Comparison of ENCODE assay signal across 34 cellular contexts in the genomic region with DNA sequence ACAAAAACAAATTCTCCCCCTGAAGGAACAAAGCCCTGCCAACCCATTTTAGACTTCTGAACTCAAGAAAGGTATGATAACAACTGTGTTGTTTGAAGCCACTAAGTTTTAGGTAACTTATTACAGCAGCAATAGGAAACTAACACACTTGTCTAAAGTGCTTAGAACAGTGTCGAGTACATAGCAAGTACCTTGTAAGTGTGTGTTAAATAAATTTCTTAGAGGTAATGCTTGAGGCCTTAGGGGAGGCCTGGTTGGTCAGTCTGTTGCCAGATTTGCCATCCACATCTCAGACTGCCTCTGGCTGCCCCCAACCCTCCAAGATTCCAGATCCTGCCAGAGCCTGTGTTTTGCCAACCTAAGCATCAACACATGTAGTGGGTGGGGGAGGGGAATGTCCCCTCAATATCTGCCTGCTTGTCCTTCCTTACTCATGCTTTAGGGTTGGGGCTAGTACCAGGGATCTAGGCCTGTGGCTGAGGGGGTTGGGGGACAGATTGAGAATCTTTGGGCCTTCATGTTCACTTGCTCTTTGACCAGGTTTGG. TPM values are rescaled to one million over a fixed set of nuclear protein-coding genes. Genes with fewer than 3 reads are reported as not detected.
"Had no signal": no experiment of that assay in that cellular context is flagged by ENCODE, and none has a peak within 500 bp of the region (broad histone marks: within the 10 kb centered on the region; RNA-seq: fewer than 3 reads in every experiment).

No MANE protein-coding gene starts in this region.

- H3K4me1 ChIP-seq: adrenal gland, colonic mucosa had no signal

- H3K9me3 ChIP-seq: adrenal gland, body of pancreas, colonic mucosa, esophagus squamous epithelium had no signal

- H3K36me3 ChIP-seq: adrenal gland, cardiac muscle cell, colonic mucosa, esophagus squamous epithelium, WERI-Rb-1 had no signal

- H3K4me3 ChIP-seq: adrenal gland, body of pancreas, cardiac muscle cell, colonic mucosa, esophagus squamous epithelium had no signal

- FAIRE-seq: endometrium, endothelial cell of umbilical vein, frontal cortex had no signal

- DNase-seq: activated B cell treated with CpG ODN at 0.5 μM for 24 hours; activated CD4-positive, alpha-beta T cell treated with anti-CD3 and anti-CD28 coated beads for 48 hours; activated CD4-positive, alpha-beta T cell treated with anti-CD3 and anti-CD28 coated beads, Interleukin-2, amount 50 U/mL, for 1 hour; activated CD4-positive, alpha-beta T cell treated with anti-CD3 and anti-CD28 coated beads, Interleukin-2, amount 50 U/mL, for 48 hours; activated CD8-positive, alpha-beta memory T cell treated with anti-CD3 and anti-CD28 coated beads for 24 hours; activated CD8-positive, alpha-beta T cell treated with anti-CD3 and anti-CD28 coated beads for 36 hours; activated effector memory CD4-positive, alpha-beta T cell treated with anti-CD3 and anti-CD28 coated beads, Interleukin-2, amount 50 U/mL, for 16 hours; activated naive CD4-positive, alpha-beta T cell treated with anti-CD3 and anti-CD28 coated beads for 36 hours; activated naive CD8-positive, alpha-beta T cell treated with anti-CD3 and anti-CD28 coated beads for 36 hours; activated naive CD8-positive, alpha-beta T cell treated with anti-CD3 and anti-CD28 coated beads, Interleukin-2, amount 50 U/mL, for 24 hours; activated T-cell treated with anti-CD3 and anti-CD28 coated beads, Interleukin-2, amount 50 U/mL, for 4 hours; adrenal gland; amygdala; aorta; body of pancreas; central memory CD4-positive, alpha-beta T cell; cerebellar nuclear complex; colonic mucosa; effector CD8-positive, alpha-beta T cell; esophagus squamous epithelium; SW 1271; T-cell; T-helper 17 cell; T1000; WERI-Rb-1 had no signal

- H3K27ac ChIP-seq: adrenal gland, body of pancreas, cardiac muscle cell, colonic mucosa, epithelial cell of prostate, esophagus squamous epithelium, WERI-Rb-1 had no signal

RNA-seq across cellular contexts. Expression of gene PAX2, which starts 27.1 kb away (rescaled TPM):
- total RNA-seq: activated B cell treated with CpG ODN at 0.5 μM for 24 hours; activated CD8-positive, alpha-beta T cell treated with anti-CD3 and anti-CD28 coated beads for 36 hours; activated naive CD4-positive, alpha-beta T cell treated with anti-CD3 and anti-CD28 coated beads for 36 hours; activated naive CD8-positive, alpha-beta T cell treated with anti-CD3 and anti-CD28 coated beads for 36 hours; activated T-cell treated with anti-CD3 and anti-CD28 coated beads, Interleukin-2, amount 50 U/mL, for 4 hours; aorta; cardiac muscle cell; dermis microvascular lymphatic vessel endothelial cell; endothelial cell of umbilical vein; esophagus squamous epithelium; fibroblast of lung; fibroblast of villous mesenchyme; frontal cortex; T-cell; T-helper 17 cell had no signal
- polyA plus RNA-seq: aorta, cardiac muscle cell, endothelial cell of umbilical vein, esophagus, fibroblast of lung had no signal
